In the genomic region with DNA sequence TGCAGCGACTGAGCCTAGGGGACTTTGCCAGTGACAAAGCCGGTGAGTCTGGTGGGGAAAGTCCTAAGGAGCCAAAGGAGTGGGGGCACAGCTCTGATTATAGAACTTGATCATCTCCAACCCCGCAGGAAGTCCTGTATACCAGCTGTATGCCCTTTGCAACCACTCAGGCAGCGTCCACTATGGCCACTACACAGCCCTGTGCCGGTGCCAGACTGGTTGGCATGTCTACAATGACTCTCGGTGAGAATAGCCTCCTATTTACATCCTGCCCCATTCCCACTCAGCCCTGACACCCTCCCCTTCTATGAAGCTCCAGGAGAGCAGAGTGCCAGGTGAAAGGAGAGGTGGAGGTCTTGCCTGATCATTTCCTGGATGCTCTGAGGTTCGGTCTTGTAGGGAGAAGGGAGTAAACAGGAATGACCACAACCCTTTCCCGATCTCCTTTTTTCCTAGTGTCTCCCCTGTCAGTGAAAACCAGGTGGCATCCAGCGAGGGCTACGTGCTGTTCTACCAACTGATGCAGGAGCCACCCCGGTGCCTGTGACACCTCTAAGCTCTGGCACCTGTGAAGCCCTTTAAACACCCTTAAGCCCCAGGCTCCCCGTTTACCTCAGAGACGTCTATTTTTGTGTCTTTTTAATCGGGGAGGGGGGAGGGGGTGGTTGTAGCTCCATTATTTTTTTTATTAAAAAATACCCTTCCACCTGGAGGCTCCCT, we compare ENCODE assay signal across 8 cellular contexts. TPM values are rescaled to one million over a fixed set of nuclear protein-coding genes. Genes with fewer than 3 reads are reported as not detected.
DNase-seq lines count a peak whose midpoint lies in the region; ATAC-seq and TF ChIP-seq lines count a peak whose summit lies in the region.

No MANE protein-coding gene starts in this region.

- CTCF ChIA-PET in activated B cell treated with CpG ODN at 0.5 μM for 24 hours (lab: Charles Lee) = interaction anchor here (0.6 to 3.8 kb wide), 16 partner anchors 8 to 217 kb away, joined by 3 to 40 read pairs (median 7); a partner anchor contains a TSS

- H3K9ac ChIP-seq in skeletal muscle satellite cell (ENCODE audit: low read depth, low read length) = peak overlapping the region; percentile 87

- H3K4me1 ChIP-seq in foreskin keratinocyte = peaks cover 5% of the 10 kb centered on the region
- H3K4me1 ChIP-seq in skeletal muscle satellite cell (ENCODE audit: control insufficient read depth, insufficient read depth, low read length) = peaks cover 19% of the 10 kb centered on the region

- DNase-seq in H7 (no peak), activated B cell treated with CpG ODN at 0.5 μM for 24 hours (no peak), foreskin keratinocyte (no peak), RKO (ENCODE audit: low spot score) (no peak)
- DNase-seq in effector CD4-positive, alpha-beta T cell = no peak

- H3K9me3 ChIP-seq in skeletal muscle satellite cell (replicated peaks; ENCODE audit: low read length) = no peaks in the 10 kb centered on the region

- H3K27me3 Mint-ChIP-seq in activated B cell treated with CpG ODN at 0.5 μM for 24 hours = no peaks in the 10 kb centered on the region

- ATAC-seq in activated B cell treated with CpG ODN at 0.5 μM for 24 hours (ENCODE audit: low read depth) = no peak
- no peak for ATAC-seq in foreskin keratinocyte
- ATAC-seq in GM18909 (IDR thresholded peaks at IDR 0.05; ENCODE audit: poor library complexity, unreplicated experiment) = no peak
- ATAC-seq in HG02571 (IDR thresholded peaks at IDR 0.05; ENCODE audit: unreplicated experiment) = no peak

- H3K36me3 ChIP-seq in H7 (replicated peaks; ENCODE audit: control insufficient read depth, insufficient read depth, low read length) = peaks cover 21% of the 10 kb centered on the region
- H3K36me3 ChIP-seq in skeletal muscle satellite cell (ENCODE audit: insufficient read depth, low read length) = peaks cover 37% of the 10 kb centered on the region

- no peaks in the 10 kb centered on the region for H3K9me3 Mint-ChIP-seq in activated B cell treated with CpG ODN at 0.5 μM for 24 hours

- peak overlapping the region; percentile 98 for H3K27ac Mint-ChIP-seq in activated B cell treated with CpG ODN at 0.5 μM for 24 hours

- peaks cover 57% of the 10 kb centered on the region for H3K4me1 Mint-ChIP-seq in activated B cell treated with CpG ODN at 0.5 μM for 24 hours

- intact Hi-C loops in activated B cell treated with CpG ODN at 0.5 μM for 24 hours (cut with micrococcal nuclease) = loop anchor here (1.0 kb wide), 1 partner anchor 217 kb away; no protein-coding TSS in a partner anchor

- H3K36me3 Mint-ChIP-seq in activated B cell treated with CpG ODN at 0.5 μM for 24 hours (ENCODE audit: low read depth) = peaks cover 59% of the 10 kb centered on the region

- peak overlapping the region; percentile 92 for H3K4me2 ChIP-seq in skeletal muscle satellite cell (ENCODE audit: low read length)

- no peak overlapping the region for H3K4me3 Mint-ChIP-seq in activated B cell treated with CpG ODN at 0.5 μM for 24 hours

- POLR2A ChIA-PET in activated B cell treated with CpG ODN at 0.5 μM for 24 hours (lab: Charles Lee) = interaction anchor here (0.6 to 4.3 kb wide), 14 partner anchors 11 to 397 kb away, joined by 3 to 49 read pairs (median 9); a partner anchor contains a TSS

- TF ChIP-seq CTCF in activated B cell treated with CpG ODN at 0.5 μM for 24 hours (IDR thresholded peaks at IDR 0.05) (no peak), foreskin keratinocyte (conservative IDR thresholded peaks at IDR 0.05) (no peak)

- H3K4me3 ChIP-seq in H7 (ENCODE audit: insufficient read depth, low read depth, low read length) = peak overlapping the region; percentile 93; the same call in 1 of the 2 replicates
- peak overlapping the region; percentile 91 for H3K4me3 ChIP-seq in skeletal muscle satellite cell (ENCODE audit: low read length)

- H3K27ac ChIP-seq in foreskin keratinocyte = peak overlapping the region; percentile 65

- peaks cover 2% of the 10 kb centered on the region; the same call in 1 of the 2 replicates for H3K27me3 ChIP-seq in H7 (ENCODE audit: control insufficient read depth, insufficient read depth, low read length)
- no peaks in the 10 kb centered on the region for H3K27me3 ChIP-seq in foreskin keratinocyte
- no peaks in the 10 kb centered on the region for H3K27me3 ChIP-seq in skeletal muscle satellite cell (ENCODE audit: control insufficient read depth, insufficient read depth, low read length)

RNA-seq across cellular contexts. Expression of a gene that starts 1.2 kb away (rescaled TPM):
- total RNA-seq in H7 (2014; rRNA removed; shearing (Covaris generic)) = 57.3 and 64.7 TPM in 2 replicates
- total RNA-seq in activated B cell treated with CpG ODN at 0.5 μM for 24 hours (31.5 and 40.7 TPM in 2 replicates), foreskin keratinocyte (16.1 and 17.1 TPM in 2 replicates)
- polyA plus RNA-seq in foreskin keratinocyte = 15.6 and 16.1 TPM in 2 replicates
- 9.0 and 9.4 TPM in 2 replicates for total RNA-seq in skeletal muscle satellite cell (2012; rRNA removed)

RNA-seq across cellular contexts. Expression of a gene that starts 5.8 kb away (rescaled TPM):
- total RNA-seq in H7 (2014; rRNA removed; shearing (Covaris generic)) = 10.7 and 12.0 TPM in 2 replicates
- total RNA-seq in activated B cell treated with CpG ODN at 0.5 μM for 24 hours (31.9 and 38.1 TPM in 2 replicates), foreskin keratinocyte (12.2 and 14.1 TPM in 2 replicates)
- 19.9 and 22.2 TPM in 2 replicates for polyA plus RNA-seq in foreskin keratinocyte
- total RNA-seq in skeletal muscle satellite cell (2012; rRNA removed) = 6.8 and 7.9 TPM in 2 replicates

RNA-seq across cellular contexts. Expression of a gene that starts 11.3 kb away (rescaled TPM):
- total RNA-seq in H7 (2014; rRNA removed; shearing (Covaris generic)) = 81.9 and 86.1 TPM in 2 replicates
- total RNA-seq in activated B cell treated with CpG ODN at 0.5 μM for 24 hours (107 and 127 TPM in 2 replicates), foreskin keratinocyte (53.2 and 53.6 TPM in 2 replicates)
- polyA plus RNA-seq in foreskin keratinocyte = 69.9 and 74.7 TPM in 2 replicates
- 60.3 and 81.7 TPM in 2 replicates for total RNA-seq in skeletal muscle satellite cell (2012; rRNA removed)

RNA-seq across cellular contexts. Expression of a gene that starts 12.2 kb away (rescaled TPM):
- 105 and 106 TPM in 2 replicates for total RNA-seq in H7 (2014; rRNA removed; shearing (Covaris generic))
- total RNA-seq in activated B cell treated with CpG ODN at 0.5 μM for 24 hours (40.7 and 41.7 TPM in 2 replicates), foreskin keratinocyte (27.3 and 28.8 TPM in 2 replicates)
- 26.3 and 30.4 TPM in 2 replicates for polyA plus RNA-seq in foreskin keratinocyte
- total RNA-seq in skeletal muscle satellite cell (2012; rRNA removed) = 15.3 and 23.1 TPM in 2 replicates

RNA-seq across cellular contexts. Expression of a gene that starts 32.6 kb away (rescaled TPM):
- 52.8 and 63.6 TPM in 2 replicates for total RNA-seq in H7 (2014; rRNA removed; shearing (Covaris generic))
- total RNA-seq in activated B cell treated with CpG ODN at 0.5 μM for 24 hours (39.5 and 40.5 TPM in 2 replicates), foreskin keratinocyte (28.0 and 30.4 TPM in 2 replicates)
- polyA plus RNA-seq in foreskin keratinocyte = 32.5 and 33.5 TPM in 2 replicates
- total RNA-seq in skeletal muscle satellite cell (2012; rRNA removed) = 21.8 and 25.3 TPM in 2 replicates
